In the genomic region with DNA sequence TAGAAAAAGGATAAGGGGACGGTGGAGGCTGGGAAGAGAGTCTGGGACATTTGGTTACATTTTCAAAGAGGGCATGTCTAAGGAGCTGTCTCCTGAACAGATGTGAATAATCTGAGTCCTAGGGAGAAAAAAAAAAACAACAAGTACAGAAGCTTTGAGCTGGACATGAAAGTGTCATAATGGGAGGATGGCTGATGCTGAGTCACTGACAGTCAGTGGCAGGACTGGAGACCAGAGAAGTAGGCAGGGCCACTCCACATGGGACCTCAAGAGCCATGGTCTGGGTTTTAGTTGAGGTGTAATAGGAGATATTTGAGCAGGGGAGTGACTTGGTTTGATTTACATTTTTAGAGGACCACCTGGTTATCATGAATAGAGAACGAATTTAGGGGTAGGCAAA, we compare ENCODE assay signal across 19 cellular contexts.
DNase-seq lines count a peak whose midpoint lies in the region; ATAC-seq, FAIRE-seq and TF ChIP-seq lines count a peak whose summit lies in the region.
"Had no signal": no experiment of that assay in that cellular context is flagged by ENCODE, and none has a peak within 500 bp of the region (broad histone marks: within the 10 kb centered on the region; RNA-seq: fewer than 3 reads in every experiment).

No MANE protein-coding gene starts in this region.

- no peaks in the 10 kb centered on the region for H3K27me3 ChIP-seq in breast epithelium
- H3K27me3 ChIP-seq in tibial artery = no peaks in the 10 kb centered on the region
- H3K27me3 ChIP-seq: dorsolateral prefrontal cortex, left lung, suprapubic skin had no signal

- BruUV-seq in MCF 10A (replicated peaks; lab: Mats Ljungman, UMichigan) = no TSS peak

- H3K36me3 Mint-ChIP-seq in MCF 10A (ENCODE audit: insufficient read depth, unreplicated experiment) = no peaks in the 10 kb centered on the region
- H3K36me3 Mint-ChIP-seq: CD8-positive, alpha-beta memory T cell; naive thymus-derived CD8-positive, alpha-beta T cell had no signal

- no peaks in the 10 kb centered on the region for H3K9me3 Mint-ChIP-seq in MCF 10A (ENCODE audit: unreplicated experiment)
- H3K9me3 Mint-ChIP-seq: CD8-positive, alpha-beta memory T cell had no signal

- no peak for ATAC-seq in GM18909 (IDR thresholded peaks at IDR 0.05; ENCODE audit: poor library complexity, unreplicated experiment)
- ATAC-seq: left lung; naive thymus-derived CD8-positive, alpha-beta T cell had no signal

- DNase-seq in MCF 10A (ENCODE audit: unreplicated experiment) = peak; percentile 34
- no peak for DNase-seq in breast epithelium (ENCODE audit: low spot score in 2 of 2)
- DNase-seq in RCC 7860 (ENCODE audit: low spot score) = peak; percentile 57
- peak; percentile 70 for DNase-seq in fibroblast of mammary gland (ENCODE audit: low read depth)
- no peak for DNase-seq in tibial artery
- DNase-seq in DMS114 treated with DMSO at 0.1 percent for 48 hours (lab: John Stamatoyannopoulos, UW; ENCODE audit: unreplicated experiment) = no peak
- no peak for DNase-seq in posterior vena cava (ENCODE audit: low spot score)
- DNase-seq: activated CD8-positive, alpha-beta memory T cell treated with anti-CD3 and anti-CD28 coated beads for 24 hours; activated effector memory CD4-positive, alpha-beta T cell treated with anti-CD3 and anti-CD28 coated beads, Interleukin-2, amount 50 U/mL, for 16 hours; anterior cingulate cortex; CD8-positive, alpha-beta memory T cell; dorsolateral prefrontal cortex; left lung; naive thymus-derived CD8-positive, alpha-beta T cell; NCI-H1417; NCI-H226 had no signal

- POLR2A ChIA-PET in MCF 10A (lab: Yijun Ruan, JAX) = no interaction called here

- no peak overlapping the region for H3K27ac ChIP-seq in breast epithelium
- H3K27ac ChIP-seq in tibial artery = peak overlapping the region; percentile 1 to 46
- H3K27ac ChIP-seq: A549, dorsolateral prefrontal cortex, left lung, suprapubic skin had no signal

- CTCF ChIA-PET in MCF 10A (lab: Yijun Ruan, JAX) = interaction anchor here (0.6 to 1.7 kb wide), 8 partner anchors 10 to 215 kb away, joined by 3 to 8 read pairs (median 3); no protein-coding TSS in a partner anchor

- H3K4me3 ChIP-seq in breast epithelium (no peak overlapping the region), fibroblast of mammary gland (ENCODE audit: control insufficient read depth, low read depth, low read length) (no peak overlapping the region), tibial artery (no peak overlapping the region)
- H3K4me3 ChIP-seq: A549, dorsolateral prefrontal cortex, left lung, suprapubic skin had no signal

- no peak for TF ChIP-seq CTCF in MCF 10A (IDR thresholded peaks at IDR 0.05; ENCODE audit: unreplicated experiment)
- TF ChIP-seq CTCF in breast epithelium (IDR thresholded peaks at IDR 0.05) = no peak
- TF ChIP-seq CTCF in fibroblast of mammary gland (conservative IDR thresholded peaks at IDR 0.05; ENCODE audit: control insufficient read depth, insufficient read depth, low read depth, low read length) = no peak
- TF ChIP-seq CTCF in tibial artery (IDR thresholded peaks at IDR 0.05) = no peak

- H3K4me1 Mint-ChIP-seq in MCF 10A (ENCODE audit: insufficient read depth, unreplicated experiment) = peaks cover 9% of the 10 kb centered on the region
- H3K4me1 Mint-ChIP-seq: CD8-positive, alpha-beta memory T cell; naive thymus-derived CD8-positive, alpha-beta T cell had no signal

- intact Hi-C loops in MCF 10A (cut with micrococcal nuclease) (no loop called here), breast epithelium (cut with DNase I; ENCODE audit: low total_unique reads) (no loop called here), tibial artery (cut with DNase I; ENCODE audit: low total_unique reads) (no loop called here), posterior vena cava (cut with DNase I) (no loop called here)

- H3K9me3 ChIP-seq in breast epithelium (no peaks in the 10 kb centered on the region), tibial artery (no peaks in the 10 kb centered on the region)
- H3K9me3 ChIP-seq: A549, left lung, suprapubic skin had no signal

- H3K36me3 ChIP-seq in breast epithelium (no peaks in the 10 kb centered on the region), tibial artery (no peaks in the 10 kb centered on the region)
- H3K36me3 ChIP-seq: left lung, suprapubic skin had no signal

- no peak overlapping the region for H3K4me3 Mint-ChIP-seq in MCF 10A (ENCODE audit: unreplicated experiment)
- H3K4me3 Mint-ChIP-seq: CD8-positive, alpha-beta memory T cell; naive thymus-derived CD8-positive, alpha-beta T cell had no signal

- FAIRE-seq in RCC 7860 (lab: Jason Lieb, UNC) = peak; percentile 58

- H3K4me1 ChIP-seq in breast epithelium = no peaks in the 10 kb centered on the region
- H3K4me1 ChIP-seq in tibial artery = peaks cover 0 to 84% (median 34%) of the 10 kb centered on the region in 4 donors
- H3K4me1 ChIP-seq: A549 had no signal

- no peak for TF ChIP-seq POLR2A in breast epithelium (IDR thresholded peaks at IDR 0.05)

- H3K27me3 Mint-ChIP-seq in MCF 10A (ENCODE audit: insufficient read depth, unreplicated experiment) = no peaks in the 10 kb centered on the region

- H3K27ac Mint-ChIP-seq in MCF 10A (ENCODE audit: low read depth, unreplicated experiment) = no peak overlapping the region
- H3K27ac Mint-ChIP-seq: CD8-positive, alpha-beta memory T cell; naive thymus-derived CD8-positive, alpha-beta T cell had no signal

Comparison
In these comparisons a context has a peak if more than half of its experiments do, and no peak if none do; other contexts are left out.
1. DNase-seq: peak in MCF 10A (single experiment), RCC 7860 (single experiment) and fibroblast of mammary gland (single experiment); none in breast epithelium (0 of 2), tibial artery (0 of 2), DMS114 treated with DMSO at 0.1 percent for 48 hours (single experiment) and posterior vena cava (single experiment).
2. H3K27ac ChIP-seq: peak in tibial artery (2 of 2); none in breast epithelium (0 of 2).